In the genomic region with DNA sequence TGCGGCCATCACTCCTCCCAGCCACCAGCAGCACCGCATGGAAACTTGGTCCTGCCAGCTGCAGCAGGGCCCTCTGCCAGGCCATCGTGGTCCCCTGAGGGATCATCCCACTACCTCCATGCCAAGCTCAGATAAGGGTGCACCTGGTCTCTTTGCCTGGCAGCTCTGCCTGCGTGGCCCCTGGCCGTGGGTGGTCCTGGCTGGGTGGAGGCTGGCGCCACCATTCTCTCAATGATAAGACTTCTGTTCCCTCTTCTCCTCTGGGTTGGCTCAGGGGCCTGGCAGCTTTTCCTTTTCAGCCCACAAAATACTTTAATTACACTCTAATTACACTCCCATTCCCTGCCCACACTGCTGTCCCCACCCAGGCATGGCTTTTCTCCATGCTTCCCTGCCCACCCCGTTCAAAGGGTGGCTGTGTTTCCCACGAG, we compare ENCODE assay signal across 15 cellular contexts. TPM values are rescaled to one million over a fixed set of nuclear protein-coding genes. Genes with fewer than 3 reads are reported as not detected.
"Had no signal": no experiment of that assay in that cellular context is flagged by ENCODE, and none has a peak within 500 bp of the region (broad histone marks: within the 10 kb centered on the region; RNA-seq: fewer than 3 reads in every experiment).

No MANE protein-coding gene starts in this region.

- H3K27ac ChIP-seq: breast epithelium, esophagus muscularis mucosa, prostate gland had no signal

- DNase-seq: activated CD4-positive, alpha-beta T cell treated with anti-CD3 and anti-CD28 coated beads, Interleukin-2, amount 50 U/mL, for 48 hours; activated CD4-positive, CD25-positive, alpha-beta regulatory T cell treated with anti-CD3 and anti-CD28 coated beads, Interleukin-2, amount 50 U/mL, for 72 hours; activated CD8-positive, alpha-beta memory T cell treated with anti-CD3 and anti-CD28 coated beads, Interleukin-2, amount 10 ng/mL, durations not matched to agents 7 days and 5 days; activated naive CD8-positive, alpha-beta T cell treated with anti-CD3 and anti-CD28 coated beads, Interleukin-2, amount 10 ng/mL, durations not matched to agents 7 days and 5 days; activated T-cell treated with anti-CD3 and anti-CD28 coated beads, Interleukin-2, amount 50 U/mL, for 4 hours; hypothalamus; mammary epithelial cell; mucosa of descending colon; naive thymus-derived CD8-positive, alpha-beta T cell; stimulated activated CD4-positive, alpha-beta T cell treated with anti-CD3 and anti-CD28 coated beads, Interleukin-12 subunit alpha, Interleukin-12 subunit beta, amount 100 ng/mL, for 4 hours; stimulated activated naive CD4-positive, alpha-beta T cell; trophoblast cell had no signal

- ATAC-seq: activated CD8-positive, alpha-beta memory T cell treated with anti-CD3 and anti-CD28 coated beads, Interleukin-2, amount 10 ng/mL, durations not matched to agents 7 days and 5 days; activated T-cell treated with anti-CD3 and anti-CD28 coated beads, Interleukin-2, amount 50 U/mL, for 4 hours; mucosa of descending colon; naive thymus-derived CD8-positive, alpha-beta T cell had no signal

RNA-seq across cellular contexts. Expression of a gene that starts 26.8 kb away (rescaled TPM):
- total RNA-seq: naive thymus-derived CD8-positive, alpha-beta T cell had no signal
- polyA plus RNA-seq: naive thymus-derived CD8-positive, alpha-beta T cell had no signal
